ENCODE assay signal across 11 cellular contexts in the genomic region with DNA sequence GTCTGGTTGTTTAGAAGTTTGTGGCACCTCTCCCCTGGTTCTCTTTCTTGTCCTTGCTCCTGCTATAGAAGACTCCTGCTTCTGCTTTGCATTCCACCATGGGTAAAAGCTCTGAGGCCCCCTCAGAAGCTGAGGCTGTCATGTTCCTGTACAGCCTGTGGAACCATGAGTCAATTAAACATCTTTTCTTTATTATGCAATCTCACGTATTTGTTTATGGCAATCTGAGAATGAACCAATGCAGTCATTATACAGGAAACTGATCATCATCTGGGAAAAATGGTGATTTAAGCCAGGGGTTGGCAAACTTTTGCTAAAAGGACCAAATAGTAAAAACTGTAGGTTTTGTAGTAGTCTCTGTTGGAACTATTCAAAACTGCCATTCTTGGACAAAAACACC.
"Had no signal": no experiment of that assay in that cellular context is flagged by ENCODE, and none has a peak within 500 bp of the region (broad histone marks: within the 10 kb centered on the region; RNA-seq: fewer than 3 reads in every experiment).

No MANE protein-coding gene starts in this region.

- H3K4me1 Mint-ChIP-seq: immature natural killer cell, naive B cell had no signal

- ATAC-seq: activated naive CD4-positive, alpha-beta T cell treated with anti-CD3 and anti-CD28 coated beads, Interleukin-2, amount 50 U/mL, for 72 hours; left cardiac atrium; lower lobe of right lung; right cardiac atrium had no signal

- H3K27me3 Mint-ChIP-seq: naive B cell had no signal

- H3K36me3 Mint-ChIP-seq: activated naive CD4-positive, alpha-beta T cell treated with anti-CD3 and anti-CD28 coated beads, Interleukin-2, amount 50 U/mL, for 72 hours; immature natural killer cell; naive B cell had no signal

- H3K27ac Mint-ChIP-seq: activated naive CD4-positive, alpha-beta T cell treated with anti-CD3 and anti-CD28 coated beads, Interleukin-2, amount 50 U/mL, for 72 hours; naive B cell had no signal

- H3K4me3 Mint-ChIP-seq: immature natural killer cell, naive B cell had no signal

- DNase-seq: activated CD4-positive, alpha-beta T cell treated with anti-CD3 and anti-CD28 coated beads, Interleukin-2, amount 50 U/mL, for 1 hour; activated T-cell treated with anti-CD3 and anti-CD28 coated beads, Interleukin-2, amount 50 U/mL, for 1 hour; brain microvascular endothelial cell; immature natural killer cell; left cardiac atrium; lower lobe of right lung; naive B cell; right cardiac atrium had no signal

- H3K4me3 ChIP-seq: esophagus muscularis mucosa, lower lobe of right lung, smooth muscle cell had no signal
